ENCODE assay signal across 6 cellular contexts in genomic region chr19:17394891-17395415, GRCh38. TPM values are rescaled to one million over a fixed set of nuclear protein-coding genes. Genes with fewer than 3 reads are reported as not detected.
DNase-seq lines count a peak whose midpoint lies in the region; ATAC-seq and TF ChIP-seq lines count a peak whose summit lies in the region.

No MANE protein-coding gene starts in this region.

- H3K27me3 ChIP-seq in cardiac muscle cell: no peaks in the 10 kb centered on the region

- in situ Hi-C loops in ACHN (cut with HindIII; ENCODE audit: low pct_ligation_motif_present, low pct_unique_long_range_greater_than_20kb, low sequenced_read_pairs): no loop called here

- ATAC-seq in HG03354 (IDR thresholded peaks at IDR 0.05; ENCODE audit: poor library complexity, severe bottlenecking, unreplicated experiment): no peak

- no peaks in the 10 kb centered on the region for H3K9me3 ChIP-seq in cardiac muscle cell (ENCODE audit: low read depth)

- peaks cover 5% of the 10 kb centered on the region for H3K4me1 ChIP-seq in cardiac muscle cell (ENCODE audit: low read depth)

- peak overlapping the region; percentile 43 for H3K4me3 ChIP-seq in Jurkat, Clone E6-1 (ENCODE audit: low read length)
- no peak overlapping the region for H3K4me3 ChIP-seq in cardiac muscle cell

- no peaks in the 10 kb centered on the region for H3K36me3 ChIP-seq in cardiac muscle cell

- H3K27ac ChIP-seq in cardiac muscle cell: peak overlapping the region; percentile 39

- DNase-seq in ACHN (peak; percentile 58), cardiac muscle cell (ENCODE audit: low read depth in 1 of 2, low spot score in 1 of 2) (peak; percentile 51 to 84)
- peak; percentile 85 for DNase-seq in Jurkat, Clone E6-1 (ENCODE audit: low read depth, low spot score)
- peak; percentile 51 to 70 for DNase-seq in activated CD4-positive, alpha-beta T cell treated with anti-CD3 and anti-CD28 coated beads, Interleukin-2, amount 50 U/mL, for 24 hours (ENCODE audit: low read depth in 1 of 2, low spot score in 1 of 2)
- DNase-seq in stimulated activated CD8-positive, alpha-beta memory T cell treated with anti-CD3 and anti-CD28 coated beads, Interleukin-2, amount 100 ng/mL, for 48 hours (ENCODE audit: low read depth in 2 of 2): peak; percentile 42 to 74

- TF ChIP-seq CTCF in cardiac muscle cell (IDR thresholded peaks at IDR 0.05; ENCODE audit: low read depth, low read length): peak; percentile 82

RNA-seq across cellular contexts. Expression of gene CCDC194, which starts 1.0 kb away (rescaled TPM):
- polyA plus RNA-seq in Jurkat, Clone E6-1 (2012; ENCODE audit: insufficient read depth, insufficient read length): not detected
- 1.4 and 2.2 TPM in 2 replicates for total RNA-seq in cardiac muscle cell
- 2.3 and 3.0 TPM in 2 replicates for polyA plus RNA-seq in cardiac muscle cell

RNA-seq across cellular contexts. Expression of gene BST2, which starts 10.5 kb away (rescaled TPM):
- not detected for polyA plus RNA-seq in Jurkat, Clone E6-1 (2012; ENCODE audit: insufficient read depth, insufficient read length)
- 69.3 and 166 TPM in 2 replicates for total RNA-seq in cardiac muscle cell
- 91.8 and 184 TPM in 2 replicates for polyA plus RNA-seq in cardiac muscle cell

RNA-seq across cellular contexts. Expression of gene PLVAP, which starts 17.8 kb away (rescaled TPM):
- polyA plus RNA-seq in Jurkat, Clone E6-1 (2012; ENCODE audit: insufficient read depth, insufficient read length): not detected
- 2.1 and 4.3 TPM in 2 replicates for total RNA-seq in cardiac muscle cell
- 4.2 and 6.1 TPM in 2 replicates for polyA plus RNA-seq in cardiac muscle cell

RNA-seq across cellular contexts. Expression of gene MVB12A, which starts 24.9 kb away (rescaled TPM):
- 78.9 TPM for polyA plus RNA-seq in Jurkat, Clone E6-1 (2012; ENCODE audit: insufficient read depth, insufficient read length)
- 133 and 148 TPM in 2 replicates for total RNA-seq in cardiac muscle cell
- polyA plus RNA-seq in cardiac muscle cell: 130 and 148 TPM in 2 replicates

RNA-seq across cellular contexts. Expression of gene TMEM221, which starts 53.5 kb away (rescaled TPM):
- not detected for polyA plus RNA-seq in Jurkat, Clone E6-1 (2012; ENCODE audit: insufficient read depth, insufficient read length)
- 3.2 and 3.3 TPM in 2 replicates for total RNA-seq in cardiac muscle cell
- 5.7 and 6.0 TPM in 2 replicates for polyA plus RNA-seq in cardiac muscle cell
